Comparison of ENCODE assay signal across 8 cellular contexts in the genomic region with DNA sequence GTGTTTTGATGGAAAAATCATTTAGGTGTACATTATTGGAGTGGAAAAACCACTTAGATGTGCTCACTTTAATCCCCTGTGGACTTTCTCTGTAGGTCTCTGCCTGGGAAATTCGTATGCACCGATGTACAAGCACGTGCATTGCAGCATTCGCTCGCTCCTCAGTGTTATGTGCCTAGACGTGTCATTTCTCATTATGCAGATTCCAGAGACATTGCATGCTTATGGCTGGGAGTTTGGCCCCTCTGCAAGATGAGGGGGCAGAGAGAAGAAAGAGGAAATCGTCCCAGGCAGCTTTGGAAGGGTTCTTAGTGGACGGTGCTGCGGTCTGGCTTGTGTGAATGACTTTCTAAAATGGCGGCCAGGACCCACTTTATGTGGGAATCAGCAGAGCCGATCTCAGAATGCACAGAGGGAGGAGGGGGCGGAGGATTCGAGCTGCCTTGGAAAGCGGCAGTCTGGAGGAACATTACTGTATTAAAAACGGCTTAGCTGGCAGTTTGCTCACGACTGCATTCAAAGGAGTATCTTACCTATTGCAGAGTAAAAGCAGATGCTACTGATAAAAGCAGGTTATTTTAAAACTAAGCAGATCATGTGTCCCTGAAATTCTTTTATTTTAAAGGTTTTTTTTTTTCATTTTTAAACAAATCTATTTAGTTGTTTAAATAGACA. TPM values are rescaled to one million over a fixed set of nuclear protein-coding genes. Genes with fewer than 3 reads are reported as not detected.
DNase-seq lines count a peak whose midpoint lies in the region; ATAC-seq and TF ChIP-seq lines count a peak whose summit lies in the region.

No MANE protein-coding gene starts in this region.

- POLR2A ChIA-PET in BJ (lab: Charles Lee): no interaction called here

- peaks cover 7% of the 10 kb centered on the region; the same call in 1 of the 2 replicates for H3K36me3 Mint-ChIP-seq in HFFc6 (ENCODE audit: low read depth)
- H3K36me3 Mint-ChIP-seq in neural progenitor cell: peaks cover 3% of the 10 kb centered on the region

- H3K27ac Mint-ChIP-seq in HFFc6: peak overlapping the region; percentile 97
- H3K27ac Mint-ChIP-seq in neural progenitor cell: peak overlapping the region; percentile 100

- H3K36me3 ChIP-seq in BJ (ENCODE audit: control insufficient read depth, insufficient read depth, low read length): no peaks in the 10 kb centered on the region
- H3K36me3 ChIP-seq in neural progenitor cell: no peaks in the 10 kb centered on the region

- H3F3A ChIP-seq in neural progenitor cell (ENCODE audit: low read depth): peaks cover 52% of the 10 kb centered on the region

- peak overlapping the region; percentile 4 for H2AFZ ChIP-seq in neural progenitor cell (replicated peaks)

- H3K4me1 ChIP-seq in neural progenitor cell: peaks cover 23% of the 10 kb centered on the region

- H3K27ac ChIP-seq in neural progenitor cell: peak overlapping the region; percentile 94

- CTCF ChIA-PET in BJ (lab: Yijun Ruan, JAX): interaction anchor here (0.7 to 2.4 kb wide), 4 partner anchors 9 to 145 kb away, joined by 3 to 6 read pairs (median 4); no protein-coding TSS in a partner anchor

- H3K27me3 ChIP-seq in BJ (ENCODE audit: control insufficient read depth, insufficient read depth, low read length) (no peaks in the 10 kb centered on the region), neural progenitor cell (no peaks in the 10 kb centered on the region)

- no peaks in the 10 kb centered on the region for H3K9me3 ChIP-seq in neural progenitor cell (ENCODE audit: low read depth)

- ATAC-seq in GM21447 (IDR thresholded peaks at IDR 0.05; ENCODE audit: unreplicated experiment): no peak

- H3K27me3 Mint-ChIP-seq in HFFc6 (ENCODE audit: insufficient read depth): peaks cover 3% of the 10 kb centered on the region
- H3K27me3 Mint-ChIP-seq in neural progenitor cell (ENCODE audit: insufficient read depth, low read depth): peaks cover 9% of the 10 kb centered on the region

- no peak for DNase-seq in BJ (ENCODE audit: low read depth)
- peak; percentile 47 for DNase-seq in HFFc6
- peak; percentile 98 for DNase-seq in NCI-H82 (lab: John Stamatoyannopoulos, UW)
- DNase-seq in activated T-cell treated with anti-CD3 and anti-CD28 coated beads for 48 hours (ENCODE audit: low read depth): peak; percentile 27
- peak; percentile 61 for DNase-seq in fibroblast of mammary gland (ENCODE audit: low read depth)
- DNase-seq in neural progenitor cell (ENCODE audit: low spot score): peak; percentile 89
- no peak for DNase-seq in NK-92 (lab: John Stamatoyannopoulos, UW; ENCODE audit: unreplicated experiment)

- H3K4me1 Mint-ChIP-seq in HFFc6 (ENCODE audit: low read depth) (peaks cover 39% of the 10 kb centered on the region), neural progenitor cell (peaks cover 48% of the 10 kb centered on the region)

- H3K4me3 ChIP-seq in BJ (ENCODE audit: low read depth, low read length): peak overlapping the region; percentile 93
- H3K4me3 ChIP-seq in fibroblast of mammary gland (ENCODE audit: control insufficient read depth, low read depth, low read length): peak overlapping the region; percentile 77
- peak overlapping the region; percentile 84 for H3K4me3 ChIP-seq in neural progenitor cell

- peaks cover 85% of the 10 kb centered on the region for H3K79me2 ChIP-seq in neural progenitor cell (ENCODE audit: low read depth)

- H3K9me3 Mint-ChIP-seq in HFFc6 (no peaks in the 10 kb centered on the region), neural progenitor cell (no peaks in the 10 kb centered on the region)

- TF ChIP-seq CTCF in BJ (IDR thresholded peaks at IDR 0.05; ENCODE audit: insufficient read depth, low read depth, low read length) (no peak), HFFc6 (IDR thresholded peaks at IDR 0.05) (no peak), fibroblast of mammary gland (conservative IDR thresholded peaks at IDR 0.05; ENCODE audit: control insufficient read depth, insufficient read depth, low read depth, low read length) (no peak), neural progenitor cell (IDR thresholded peaks at IDR 0.05) (no peak)

- H3K4me2 ChIP-seq in neural progenitor cell: peak overlapping the region; percentile 82

- H3K9ac ChIP-seq in neural progenitor cell: no peak overlapping the region

- H4K20me1 ChIP-seq in neural progenitor cell (ENCODE audit: low read depth): peaks cover 17% of the 10 kb centered on the region

- H3K4me3 Mint-ChIP-seq in HFFc6 (peak overlapping the region; percentile 94), neural progenitor cell (peak overlapping the region; percentile 99)

RNA-seq across cellular contexts. Expression of a gene that starts 2.4 kb away (rescaled TPM):
- 3.1 and 4.6 TPM in 2 replicates for polyA plus RNA-seq in BJ (2011; rRNA removed)
- polyA minus RNA-seq in BJ (2011; rRNA and poly(A)+ RNA removed): 13.6 and 25.0 TPM in 2 replicates
- total RNA-seq in HFFc6 (2021; fragmentation: NEBNext Ultra II Directional; extraction: Animal tissue kit (Norgen Biotek cat#: 25700)): 10 to 100 TPM; 25.7 to 30.2 (median 27.6) TPM
- total RNA-seq in neural progenitor cell (ENCODE audit: low replicate concordance): 40.1 and 59.6 TPM in 2 replicates

RNA-seq across cellular contexts. Expression of a gene that starts 42.5 kb away (rescaled TPM):
- 0.56 and 1.3 TPM in 2 replicates for polyA plus RNA-seq in BJ (2011; rRNA removed)
- 0.28 and 0.87 TPM in 2 replicates for polyA minus RNA-seq in BJ (2011; rRNA and poly(A)+ RNA removed)
- total RNA-seq in HFFc6 (2021; fragmentation: NEBNext Ultra II Directional; extraction: Animal tissue kit (Norgen Biotek cat#: 25700)): 1 to 10 TPM in 5 of 6 experiments, under 1 TPM in 1; 0.75 to 1.8 (median 1.5) TPM
- 2.8 and 4.8 TPM in 2 replicates for total RNA-seq in neural progenitor cell (ENCODE audit: low replicate concordance)

Comparison
In these comparisons a context has a peak if more than half of its experiments do, and no peak if none do; other contexts are left out.
1. DNase-seq: peak in HFFc6 (single experiment), NCI-H82 (single experiment), activated T-cell treated with anti-CD3 and anti-CD28 coated beads for 48 hours (single experiment), fibroblast of mammary gland (single experiment) and neural progenitor cell (single experiment); none in BJ (single experiment) and NK-92 (single experiment).
2. Peak in every context shown above with its lines, with median percentiles within 50 percentile points of each other: H3K4me3 ChIP-seq.